ENCODE assay signal across 17 cellular contexts in genomic region chr4:94530073-94530472, GRCh38.
DNase-seq lines count a peak whose midpoint lies in the region; ATAC-seq and TF ChIP-seq lines count a peak whose summit lies in the region.
"Had no signal": no experiment of that assay in that cellular context is flagged by ENCODE, and none has a peak within 500 bp of the region (broad histone marks: within the 10 kb centered on the region; RNA-seq: fewer than 3 reads in every experiment).

No MANE protein-coding gene starts in this region.

- intact Hi-C loops in heart left ventricle (cut with DNase I): no loop called here
- intact Hi-C loops in left cardiac atrium (cut with DNase I): no loop called here
- intact Hi-C loops in tibial artery (cut with DNase I; ENCODE audit: low total_unique reads): no loop called here

- no peaks in the 10 kb centered on the region for H3K27me3 ChIP-seq in heart left ventricle
- H3K27me3 ChIP-seq in tibial artery: no peaks in the 10 kb centered on the region

- H3K27ac Mint-ChIP-seq in chondrocyte (ENCODE audit: unreplicated experiment): peak overlapping the region; percentile 34
- H3K27ac Mint-ChIP-seq in nephron: peak overlapping the region in 2 of 3 experiments; percentile 23 to 73

- no peak for ATAC-seq in heart left ventricle
- no peak for ATAC-seq in left cardiac atrium
- ATAC-seq: GM12878, K562 had no signal

- H3K36me3 ChIP-seq in heart left ventricle (peaks cover 0 to 8% (median under 1%) of the 10 kb centered on the region in 9 donors), tibial artery (no peaks in the 10 kb centered on the region)
- H3K36me3 ChIP-seq: HAP-1 had no signal

- no peak overlapping the region for H3K4me3 Mint-ChIP-seq in chondrocyte (ENCODE audit: unreplicated experiment)
- H3K4me3 Mint-ChIP-seq in nephron: no peak overlapping the region

- no peaks in the 10 kb centered on the region for H3K9me3 Mint-ChIP-seq in chondrocyte (ENCODE audit: low read depth)
- H3K9me3 Mint-ChIP-seq in nephron: no peaks in the 10 kb centered on the region

- H3K36me3 Mint-ChIP-seq in chondrocyte (ENCODE audit: low read depth) (peaks cover 12% of the 10 kb centered on the region), nephron (ENCODE audit: low read depth) (peaks cover 13% of the 10 kb centered on the region)

- no peak for TF ChIP-seq CTCF in heart left ventricle (IDR thresholded peaks at IDR 0.05)
- no peak for TF ChIP-seq CTCF in chondrocyte (IDR thresholded peaks at IDR 0.05)
- no peak for TF ChIP-seq CTCF in nephron (IDR thresholded peaks at IDR 0.05; ENCODE audit: unreplicated experiment in 3 of 3)
- TF ChIP-seq CTCF in tibial artery (IDR thresholded peaks at IDR 0.05): no peak

- H3K4me3 ChIP-seq in heart left ventricle (no peak overlapping the region), tibial artery (no peak overlapping the region)
- H3K4me3 ChIP-seq: GM12878, HAP-1, K562, PC-9 had no signal

- no peak for TF ChIP-seq POLR2A in heart left ventricle (IDR thresholded peaks at IDR 0.05)

- H3K27ac ChIP-seq in heart left ventricle (peak overlapping the region in 10 of 12 donors; percentile 15 to 77 (median 59)), tibial artery (peak overlapping the region; percentile 71 to 75)
- H3K27ac ChIP-seq: PC-9 had no signal

- DNase-seq in heart left ventricle (no peak), left cardiac atrium (no peak), chondrocyte (ENCODE audit: low spot score) (no peak), tibial artery (no peak), mesenteric fat pad (ENCODE audit: low spot score) (no peak)
- no peak for DNase-seq in activated T-cell treated with anti-CD3 and anti-CD28 coated beads, Interleukin-2, amount 50 U/mL, for 1 hour
- DNase-seq in central memory CD4-positive, alpha-beta T cell: no peak
- DNase-seq: C1 segment of cervical spinal cord, GDM1, NCI-H1436, NCI-H2029 treated with DMSO at 0.1 percent for 48 hours, NCI-H510A, PC-9 had no signal

- peaks cover 3 to 97% (median 73%) of the 10 kb centered on the region in 12 donors for H3K4me1 ChIP-seq in heart left ventricle
- peaks cover 3 to 97% (median 57%) of the 10 kb centered on the region in 4 donors for H3K4me1 ChIP-seq in tibial artery

- H3K4me1 Mint-ChIP-seq in chondrocyte (ENCODE audit: low read depth) (peaks cover 84% of the 10 kb centered on the region), nephron (peaks cover 46% of the 10 kb centered on the region)

- H3K9me3 ChIP-seq in heart left ventricle: no peaks in the 10 kb centered on the region
- no peaks in the 10 kb centered on the region for H3K9me3 ChIP-seq in tibial artery
- H3K9me3 ChIP-seq: HAP-1 had no signal

- H3K27me3 Mint-ChIP-seq in chondrocyte (ENCODE audit: low read depth): no peaks in the 10 kb centered on the region
- H3K27me3 Mint-ChIP-seq in nephron (ENCODE audit: low read depth): no peaks in the 10 kb centered on the region
